22 cellular contexts compared by ENCODE assay signal in genomic region chr18:12779043-12779442, GRCh38.
DNase-seq lines count a peak whose midpoint lies in the region; TF ChIP-seq lines count a peak whose summit lies in the region.
"Had no signal": no experiment of that assay in that cellular context is flagged by ENCODE, and none has a peak within 500 bp of the region (broad histone marks: within the 10 kb centered on the region; RNA-seq: fewer than 3 reads in every experiment).

No MANE protein-coding gene starts in this region.

- H3K36me3 ChIP-seq in spleen, result no peaks in the 10 kb centered on the region
- H3K36me3 ChIP-seq: BLaER1 treated with 17β-estradiol and CSF1 and Interleukin-3, amounts not matched to agents 10 nM and 100 nM had no signal

- no peak overlapping the region for H3K4me3 ChIP-seq in lower leg skin (ENCODE audit: low read depth, poor library complexity, severe bottlenecking)
- H3K4me3 ChIP-seq in spleen, result no peak overlapping the region
- H3K4me3 ChIP-seq: BLaER1 treated with 17β-estradiol and CSF1 and Interleukin-3, amounts not matched to agents 10 nM and 100 nM had no signal

- peak; percentile 46 for DNase-seq in activated CD8-positive, alpha-beta memory T cell treated with anti-CD3 and anti-CD28 coated beads for 24 hours
- DNase-seq in activated CD8-positive, alpha-beta memory T cell treated with anti-CD3 and anti-CD28 coated beads, Interleukin-2, amount 50 U/mL, for 48 hours, result no peak
- DNase-seq in NCI-H69 (lab: John Stamatoyannopoulos, UW) (peak; percentile 13), lower leg skin (ENCODE audit: low spot score in 2 of 2) (peak; percentile 4 to 43), spleen (peak; percentile 47), NCI-H128 (lab: John Stamatoyannopoulos, UW; ENCODE audit: unreplicated experiment) (no peak), NCI-H510A treated with DMSO at 0.1 percent for 48 hours (lab: John Stamatoyannopoulos, UW) (no peak), GF-D8 (lab: John Stamatoyannopoulos, UW) (no peak)
- DNase-seq: ACHN; Calu3; CD4-positive, alpha-beta memory T cell; DMS153; GDM1; Kasumi-1; NCI-H1048; NCI-H146; NCI-H2029; NCI-H226; NCI-H524; Right ventricle myocardium superior had no signal

- no peaks in the 10 kb centered on the region for H3K27me3 ChIP-seq in spleen (replicated peaks in 1 of 7)

- TF ChIP-seq CTCF in lower leg skin (IDR thresholded peaks at IDR 0.05) (no peak), spleen (IDR thresholded peaks at IDR 0.05 in 8 of 11, conservative IDR thresholded peaks at IDR 0.05 in 3 of 11) (no peak)

- peaks cover 0 to 3% (median 0%) of the 10 kb centered on the region in 8 donors for H3K9me3 ChIP-seq in spleen

- intact Hi-C loops in lower leg skin (cut with DNase I; ENCODE audit: low total_unique reads) (no loop called here), spleen (cut with DNase I; ENCODE audit: low total_unique reads) (no loop called here)

- H3K4me1 ChIP-seq in spleen, result no peaks in the 10 kb centered on the region

- H3K27ac ChIP-seq in spleen, result no peak overlapping the region
- H3K27ac ChIP-seq: 22Rv1; BLaER1 treated with 17β-estradiol and CSF1 and Interleukin-3, amounts not matched to agents 10 nM and 100 nM had no signal

- WGBS in lower leg skin, 2 donors, result 93 to 95% methylated on average over 11 of the region's 11 CpGs
- whole genome bisulfite sequencing in spleen, 5 donors, result 93 to 96% (median 95%) methylated on average over 11 of the region's 11 CpGs

- TF ChIP-seq POLR2A in lower leg skin (IDR thresholded peaks at IDR 0.05), result no peak
- no peak for TF ChIP-seq POLR2A in spleen (IDR thresholded peaks at IDR 0.05)

Comparison
In these comparisons a context has a peak if more than half of its experiments do, and no peak if none do; other contexts are left out.
1. DNase-seq: peak in activated CD8-positive, alpha-beta memory T cell treated with anti-CD3 and anti-CD28 coated beads for 24 hours (single experiment), NCI-H69 (single experiment), lower leg skin (2 of 2) and spleen (single experiment); none in activated CD8-positive, alpha-beta memory T cell treated with anti-CD3 and anti-CD28 coated beads, Interleukin-2, amount 50 U/mL, for 48 hours (single experiment), NCI-H128 (single experiment), NCI-H510A treated with DMSO at 0.1 percent for 48 hours (single experiment) and GF-D8 (single experiment).